Comparison of ENCODE assay signal across 8 cellular contexts in genomic region chr2:74528600-74529356, GRCh38. TPM values are rescaled to one million over a fixed set of nuclear protein-coding genes. Genes with fewer than 3 reads are reported as not detected.
DNase-seq lines count a peak whose midpoint lies in the region; ATAC-seq, FAIRE-seq and TF ChIP-seq lines count a peak whose summit lies in the region.

No MANE protein-coding gene starts in this region.

- H3K9ac ChIP-seq in kidney (ENCODE audit: low read length in 2 of 2) = peak overlapping the region; percentile 71 to 83

- intact Hi-C loops in kidney (cut with DNase I) = no loop called here

- no peaks in the 10 kb centered on the region for H3K27me3 ChIP-seq in suprapubic skin

- H3K4me1 ChIP-seq in kidney (ENCODE audit: control insufficient read depth in 1 of 2, insufficient read depth in 1 of 2, low read depth in 1 of 2, low read length in 2 of 2) = peaks cover 7 to 16% of the 10 kb centered on the region in 2 donors
- H3K4me1 ChIP-seq in suprapubic skin = peaks cover 35% of the 10 kb centered on the region

- H3K36me3 ChIP-seq in kidney (ENCODE audit: control insufficient read depth in 1 of 2, insufficient read depth in 2 of 2, low read length in 2 of 2) (peaks cover 19 to 32% of the 10 kb centered on the region in 2 donors), suprapubic skin (peaks cover 44% of the 10 kb centered on the region)

- H3K4me3 ChIP-seq in kidney (ENCODE audit: low read length in 2 of 2) (peak overlapping the region; percentile 91 to 96), suprapubic skin (peak overlapping the region; percentile 80)

- WGBS in adipose tissue, 3 donors = 14 to 20% (median 17%) methylated on average over 29 of the region's 29 CpGs
- 21% methylated on average over 23 of the region's 29 CpGs for WGBS in suprapubic skin

- H3K9me3 ChIP-seq in kidney (ENCODE audit: control insufficient read depth in 1 of 2, low read length in 2 of 2) (no peaks in the 10 kb centered on the region), suprapubic skin (no peaks in the 10 kb centered on the region)

- no peak for TF ChIP-seq CTCF in kidney (IDR thresholded peaks at IDR 0.05; ENCODE audit: borderline replicate concordance, extremely low read depth, insufficient read depth)
- no peak for TF ChIP-seq CTCF in suprapubic skin (IDR thresholded peaks at IDR 0.05)

- peak; percentile 27 for DNase-seq in stimulated activated CD4-positive, alpha-beta T cell treated with anti-CD3 and anti-CD28 coated beads, Interleukin-12 subunit alpha, Interleukin-12 subunit beta, amount 100 ng/mL, for 4 hours
- no peak for DNase-seq in stimulated activated CD4-positive, alpha-beta T cell treated with anti-CD3 and anti-CD28 coated beads, Interleukin-1b, Interleukin-23, amount 100 ng/mL, for 48 hours
- DNase-seq in kidney = peak; percentile 73
- DNase-seq in suprapubic skin (ENCODE audit: low spot score in 2 of 2) = no peak
- DNase-seq in GM12892 (ENCODE audit: insufficient read length) = no peak
- no peak for DNase-seq in amniotic stem cell (lab: John Stamatoyannopoulos, UW)

- ATAC-seq in HG03378 (IDR thresholded peaks at IDR 0.05; ENCODE audit: unreplicated experiment) = peak; percentile 5

- TF ChIP-seq POLR2A in suprapubic skin (IDR thresholded peaks at IDR 0.05) (no peak), GM12892 (IDR thresholded peaks at IDR 0.05; ENCODE audit: low read depth, low read length) (no peak)

- FAIRE-seq in kidney (lab: Jason Lieb, UNC) (no peak), GM12892 (lab: Jason Lieb, UNC) (no peak)

- no peak for TF ChIP-seq EP300 in suprapubic skin (IDR thresholded peaks at IDR 0.05)

- H3K27ac ChIP-seq in adipose tissue (ENCODE audit: low read depth, low read length) = peak overlapping the region; percentile 70
- peak overlapping the region; percentile 30 to 79 for H3K27ac ChIP-seq in kidney (ENCODE audit: low read depth in 2 of 2, low read length in 2 of 2)
- peak overlapping the region; percentile 92 for H3K27ac ChIP-seq in suprapubic skin

RNA-seq across cellular contexts. Expression of gene AUP1, which starts 0.7 kb away (rescaled TPM):
- polyA plus RNA-seq in adipose tissue (100 to 1,000 TPM in 2 of 3 donors, 10 to 100 TPM in 1; 86.1 to 159 (median 152) TPM), kidney (ENCODE audit: insufficient read depth, low read depth, low replicate concordance) (130 TPM)
- total RNA-seq in kidney (91.0 TPM), suprapubic skin (100 to 1,000 TPM; 111 to 170 (median 145) TPM)
- 82.7 TPM for polyA plus RNA-seq in GM12892 (2012; ENCODE audit: missing spikeins)

RNA-seq across cellular contexts. Expression of gene HTRA2, which starts 1.0 kb away (rescaled TPM):
- polyA plus RNA-seq in adipose tissue (10 to 100 TPM; 21.0 to 48.9 (median 43.7) TPM), kidney (ENCODE audit: insufficient read depth, low read depth, low replicate concordance) (44.2 TPM)
- total RNA-seq in kidney (30.8 TPM), suprapubic skin (10 to 100 TPM; 23.7 to 31.2 (median 27.1) TPM)
- 56.6 TPM for polyA plus RNA-seq in GM12892 (2012; ENCODE audit: missing spikeins)

RNA-seq across cellular contexts. Expression of gene DQX1, which starts 2.7 kb away (rescaled TPM):
- polyA plus RNA-seq in adipose tissue = under 1 TPM in 2 of 3 donors, not detected in 1; 0.31 to 0.51 TPM
- not detected for total RNA-seq in kidney
- not detected for polyA plus RNA-seq in kidney (ENCODE audit: insufficient read depth, low read depth, low replicate concordance)
- total RNA-seq in suprapubic skin = 10 to 100 TPM in 1 of 4 donors, 1 to 10 TPM in 3; 2.7 to 12.8 (median 6.4) TPM
- polyA plus RNA-seq in GM12892 (2012; ENCODE audit: missing spikeins) = 0.93 TPM

RNA-seq across cellular contexts. Expression of gene TLX2, which starts 14.5 kb away (rescaled TPM):
- polyA plus RNA-seq in adipose tissue (under 1 TPM in 1 of 3 donors, not detected in 2; 0.03 TPM), kidney (ENCODE audit: insufficient read depth, low read depth, low replicate concordance) (not detected)
- total RNA-seq in kidney (not detected), suprapubic skin (under 1 TPM in 1 of 4 donors, not detected in 3; 0.56 TPM)
- not detected for polyA plus RNA-seq in GM12892 (2012; ENCODE audit: missing spikeins)

RNA-seq across cellular contexts. Expression of gene PCGF1, which starts 21.3 kb away (rescaled TPM):
- polyA plus RNA-seq in adipose tissue (10 to 100 TPM; 11.1 to 22.5 (median 11.5) TPM), kidney (ENCODE audit: insufficient read depth, low read depth, low replicate concordance) (20.1 TPM)
- total RNA-seq in kidney (20.7 TPM), suprapubic skin (10 to 100 TPM; 15.6 to 77.0 (median 19.7) TPM)
- polyA plus RNA-seq in GM12892 (2012; ENCODE audit: missing spikeins) = 17.5 TPM

Comparison
In these comparisons a context has a peak if more than half of its experiments do, and no peak if none do; other contexts are left out.
1. DNase-seq: peak in stimulated activated CD4-positive, alpha-beta T cell treated with anti-CD3 and anti-CD28 coated beads, Interleukin-12 subunit alpha, Interleukin-12 subunit beta, amount 100 ng/mL, for 4 hours (single experiment) and kidney (single experiment); none in stimulated activated CD4-positive, alpha-beta T cell treated with anti-CD3 and anti-CD28 coated beads, Interleukin-1b, Interleukin-23, amount 100 ng/mL, for 48 hours (single experiment), suprapubic skin (0 of 2), GM12892 (single experiment) and amniotic stem cell (single experiment).
2. Peak in every context shown above with its lines, with median percentiles within 50 percentile points of each other: H3K27ac ChIP-seq.